Comparison of ENCODE assay signal across 13 cellular contexts in the genomic region with DNA sequence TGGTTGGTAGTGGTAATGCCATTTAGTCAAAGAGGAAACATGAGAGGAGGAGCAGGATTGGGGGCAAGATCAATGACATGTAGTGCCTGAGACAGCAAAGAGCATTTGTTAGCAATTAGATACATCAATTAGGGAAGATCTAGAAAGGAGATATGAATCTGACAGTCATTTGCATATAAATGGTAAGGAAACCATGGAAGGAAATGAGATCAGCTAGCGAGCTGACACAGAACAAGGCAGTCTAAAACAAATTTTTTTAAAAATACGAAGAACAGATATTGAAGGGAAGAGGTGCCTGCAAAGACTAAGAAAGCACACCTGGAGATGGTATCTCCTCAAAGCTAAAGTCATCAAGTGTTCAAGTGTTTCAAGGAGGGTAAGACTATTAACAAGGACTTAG. TPM values are rescaled to one million over a fixed set of nuclear protein-coding genes. Genes with fewer than 3 reads are reported as not detected.
DNase-seq lines count a peak whose midpoint lies in the region; ATAC-seq and TF ChIP-seq lines count a peak whose summit lies in the region.
"Had no signal": no experiment of that assay in that cellular context is flagged by ENCODE, and none has a peak within 500 bp of the region (broad histone marks: within the 10 kb centered on the region; RNA-seq: fewer than 3 reads in every experiment).

No MANE protein-coding gene starts in this region.

- no peaks in the 10 kb centered on the region for H3K27me3 ChIP-seq in A673 (replicated peaks; ENCODE audit: insufficient read depth, low read depth, low read length, poor library complexity)
- H3K27me3 ChIP-seq in lower lobe of right lung (ENCODE audit: low read depth), result no peaks in the 10 kb centered on the region

- peak overlapping the region; percentile 22 for H3K27ac Mint-ChIP-seq in activated CD8-positive, alpha-beta T cell treated with anti-CD3 and anti-CD28 coated beads, Interleukin-2, amount 10 ng/mL, durations not matched to agents 7 days and 5 days

- H3K9me3 Mint-ChIP-seq in activated CD8-positive, alpha-beta T cell treated with anti-CD3 and anti-CD28 coated beads, Interleukin-2, amount 10 ng/mL, durations not matched to agents 7 days and 5 days (ENCODE audit: insufficient read depth), result no peaks in the 10 kb centered on the region

- peak overlapping the region; percentile 71 for H3K4me3 ChIP-seq in A673 (ENCODE audit: low read depth, low read length, poor library complexity, severe bottlenecking)
- H3K4me3 ChIP-seq in GM12864 (ENCODE audit: low read depth, low read length), result peak overlapping the region; percentile 21; the same call in 1 of the 2 replicates
- peak overlapping the region; percentile 81 for H3K4me3 ChIP-seq in lower lobe of right lung
- H3K4me3 ChIP-seq: lung had no signal

- H3K4me1 ChIP-seq in A673 (ENCODE audit: insufficient read depth, low read length, poor library complexity, severe bottlenecking) (peaks cover 38% of the 10 kb centered on the region), lower lobe of right lung (peaks cover 44% of the 10 kb centered on the region)

- peak overlapping the region; percentile 50 for H3K4me3 Mint-ChIP-seq in activated CD8-positive, alpha-beta T cell treated with anti-CD3 and anti-CD28 coated beads, Interleukin-2, amount 10 ng/mL, durations not matched to agents 7 days and 5 days

- TF ChIP-seq CTCF in A673 (conservative IDR thresholded peaks at IDR 0.05; ENCODE audit: low read depth, low read length) (no peak), GM12864 (IDR thresholded peaks at IDR 0.05; ENCODE audit: low read depth, low read length, missing control alignments) (no peak), lower lobe of right lung (IDR thresholded peaks at IDR 0.05) (no peak)

- DNase-seq in A673 (ENCODE audit: low spot score) (peak; percentile 89), GM12864 (ENCODE audit: low read depth) (no peak), lower lobe of right lung (no peak), COR-L47 (lab: John Stamatoyannopoulos, UW) (no peak), NCI-H1092 (lab: John Stamatoyannopoulos, UW) (no peak), putamen (ENCODE audit: low spot score) (no peak)
- DNase-seq in activated CD8-positive, alpha-beta T cell treated with anti-CD3 and anti-CD28 coated beads, Interleukin-2, amount 10 ng/mL, durations not matched to agents 7 days and 5 days, result no peak
- DNase-seq: activated naive CD4-positive, alpha-beta T cell treated with Interleukin-2 at 50 U/mL for 16 hours; C1 segment of cervical spinal cord had no signal

- H3K36me3 ChIP-seq in A673 (ENCODE audit: insufficient read depth, low read length, poor library complexity, severe bottlenecking) (peaks cover 66% of the 10 kb centered on the region), lower lobe of right lung (peaks cover 53% of the 10 kb centered on the region)

- no peaks in the 10 kb centered on the region for H3K9me3 ChIP-seq in A673 (ENCODE audit: low read depth, low read length, poor library complexity, severe bottlenecking)
- no peaks in the 10 kb centered on the region for H3K9me3 ChIP-seq in lower lobe of right lung

- no TSS peak for BruUV-seq in A673 (replicated peaks; lab: Mats Ljungman, UMichigan)

- intact Hi-C loops in A673 (cut with micrococcal nuclease; ENCODE audit: unreplicated experiment), result no loop called here
- intact Hi-C loops in lower lobe of right lung (cut with DNase I), result no loop called here

- CTCF ChIA-PET in A673 (lab: Charles Lee), result interaction anchor here (1.0 to 1.3 kb wide), 2 partner anchors 29 to 30 kb away, joined by 3 to 6 read pairs; no protein-coding TSS in a partner anchor
- CTCF ChIA-PET in activated CD8-positive, alpha-beta T cell treated with anti-CD3 and anti-CD28 coated beads, Interleukin-2, amount 10 ng/mL, durations not matched to agents 7 days and 5 days (lab: Charles Lee), result interaction anchor here (0.9 to 2.1 kb wide), 6 partner anchors 15 to 225 kb away, joined by 3 to 12 read pairs (median 4); no protein-coding TSS in a partner anchor

- H3K36me3 Mint-ChIP-seq in activated CD8-positive, alpha-beta T cell treated with anti-CD3 and anti-CD28 coated beads, Interleukin-2, amount 10 ng/mL, durations not matched to agents 7 days and 5 days (ENCODE audit: low read depth), result peaks cover 78% of the 10 kb centered on the region

- peaks cover 39% of the 10 kb centered on the region for H3K4me1 Mint-ChIP-seq in activated CD8-positive, alpha-beta T cell treated with anti-CD3 and anti-CD28 coated beads, Interleukin-2, amount 10 ng/mL, durations not matched to agents 7 days and 5 days (ENCODE audit: low read depth)

- peak overlapping the region; percentile 54 for H3K27ac ChIP-seq in A673 (ENCODE audit: low read depth, low read length, poor library complexity, severe bottlenecking)
- H3K27ac ChIP-seq in lower lobe of right lung, result no peak overlapping the region

- ATAC-seq in activated CD8-positive, alpha-beta T cell treated with anti-CD3 and anti-CD28 coated beads, Interleukin-2, amount 10 ng/mL, durations not matched to agents 7 days and 5 days, result no peak
- ATAC-seq in lower lobe of right lung (no peak), GM21528 (IDR thresholded peaks at IDR 0.05; ENCODE audit: low FRiP score, unreplicated experiment) (no peak)
- ATAC-seq: Panc1, sciatic nerve had no signal

- no peaks in the 10 kb centered on the region for H3K27me3 Mint-ChIP-seq in activated CD8-positive, alpha-beta T cell treated with anti-CD3 and anti-CD28 coated beads, Interleukin-2, amount 10 ng/mL, durations not matched to agents 7 days and 5 days (ENCODE audit: low read depth)

- POLR2A ChIA-PET in A673 (lab: Charles Lee; ENCODE audit: low non-redundant PET), result no interaction called here
- POLR2A ChIA-PET in activated CD8-positive, alpha-beta T cell treated with anti-CD3 and anti-CD28 coated beads, Interleukin-2, amount 10 ng/mL, durations not matched to agents 7 days and 5 days (lab: Charles Lee), result no interaction called here

RNA-seq across cellular contexts. Expression of gene EPM2AIP1, which starts 4.6 kb away (rescaled TPM):
- total RNA-seq in A673 (2021) (19.8 and 25.8 TPM in 2 replicates), lower lobe of right lung (18.4 TPM)
- total RNA-seq in activated CD8-positive, alpha-beta T cell treated with anti-CD3 and anti-CD28 coated beads, Interleukin-2, amount 10 ng/mL, durations not matched to agents 7 days and 5 days, result 10 to 100 TPM; 18.4 to 19.3 TPM

RNA-seq across cellular contexts. Expression of gene MLH1, which starts 5.0 kb away (rescaled TPM):
- total RNA-seq in A673 (2021) (50.6 and 60.7 TPM in 2 replicates), lower lobe of right lung (26.3 TPM)
- 10 to 100 TPM; 60.9 to 65.3 TPM for total RNA-seq in activated CD8-positive, alpha-beta T cell treated with anti-CD3 and anti-CD28 coated beads, Interleukin-2, amount 10 ng/mL, durations not matched to agents 7 days and 5 days

RNA-seq across cellular contexts. Expression of gene TRANK1, which starts 43.5 kb away (rescaled TPM):
- total RNA-seq in A673 (2021), result 6.3 and 7.3 TPM in 2 replicates
- total RNA-seq in activated CD8-positive, alpha-beta T cell treated with anti-CD3 and anti-CD28 coated beads, Interleukin-2, amount 10 ng/mL, durations not matched to agents 7 days and 5 days, result 10 to 100 TPM; 49.3 to 52.3 TPM
- 36.9 TPM for total RNA-seq in lower lobe of right lung

Comparison
In these comparisons a context has a peak if more than half of its experiments do, and no peak if none do; other contexts are left out.
1. H3K4me3 ChIP-seq: peak in every context shown above with its lines; median percentile 81 in lower lobe of right lung; 71 in A673; 21 in GM12864.